Comparison of ENCODE assay signal across 8 cellular contexts in genomic region chr12:122067966-122068365, GRCh38. TPM values are rescaled to one million over a fixed set of nuclear protein-coding genes. Genes with fewer than 3 reads are reported as not detected.
A peak's percentile ranks its signal among the peaks of the same experiment; 100 is the strongest.
DNase-seq lines count a peak whose midpoint lies in the region; ATAC-seq and TF ChIP-seq lines count a peak whose summit lies in the region.

No MANE protein-coding gene starts in this region.

- no peak for DNase-seq in CD14-positive monocyte (ENCODE audit: low spot score)
- peak; percentile 83 for DNase-seq in GM19240 (ENCODE audit: insufficient read length, low spot score)
- DNase-seq in activated T-cell treated with anti-CD3 and anti-CD28 coated beads, Interleukin-2, amount 50 U/mL, for 72 hours = peak; percentile 43 to 48
- DNase-seq in DMS153 (lab: John Stamatoyannopoulos, UW) = no peak
- DNase-seq in inferior parietal cortex (ENCODE audit: extremely low spot score) = no peak

- H3K27me3 ChIP-seq in muscle layer of colon (ENCODE audit: control insufficient read depth in 1 of 2, insufficient read depth in 2 of 2, low read length in 2 of 2) = no peaks in the 10 kb centered on the region

- H3K36me3 Mint-ChIP-seq in CD14-positive monocyte = no peaks in the 10 kb centered on the region
- H3K36me3 Mint-ChIP-seq in activated T-cell treated with anti-CD3 and anti-CD28 coated beads, Interleukin-2, amount 50 U/mL, for 72 hours (ENCODE audit: insufficient read depth in 2 of 2) = no peaks in the 10 kb centered on the region

- peak; percentile 95 for ATAC-seq in HG03354 (IDR thresholded peaks at IDR 0.05; ENCODE audit: poor library complexity, severe bottlenecking, unreplicated experiment)
- ATAC-seq in activated T-cell treated with anti-CD3 and anti-CD28 coated beads, Interleukin-2, amount 50 U/mL, for 72 hours (replicated peaks in 1 of 2) = peak; percentile 65 to 77
- ATAC-seq in HG03342 (IDR thresholded peaks at IDR 0.05; ENCODE audit: unreplicated experiment) = no peak

- TF ChIP-seq CTCF in CD14-positive monocyte (IDR thresholded peaks at IDR 0.05) = no peak

- no peak overlapping the region for H3K9ac ChIP-seq in muscle layer of colon (ENCODE audit: low read length)

- peak overlapping the region; percentile 83 for H3K27ac ChIP-seq in muscle layer of colon (ENCODE audit: low read depth, low read length)

- peaks cover 4% of the 10 kb centered on the region for H3K36me3 ChIP-seq in muscle layer of colon (ENCODE audit: insufficient read depth, low read length)

- peaks cover 1 to 9% (median 5%) of the 10 kb centered on the region in 3 donors for H3K27me3 Mint-ChIP-seq in CD14-positive monocyte (ENCODE audit: low read depth in 3 of 3)
- peaks cover 7% of the 10 kb centered on the region for H3K27me3 Mint-ChIP-seq in activated T-cell treated with anti-CD3 and anti-CD28 coated beads, Interleukin-2, amount 50 U/mL, for 72 hours (ENCODE audit: low read depth)

- H3K4me1 Mint-ChIP-seq in CD14-positive monocyte = peaks cover 32% of the 10 kb centered on the region
- H3K4me1 Mint-ChIP-seq in activated T-cell treated with anti-CD3 and anti-CD28 coated beads, Interleukin-2, amount 50 U/mL, for 72 hours (ENCODE audit: low read depth) = peaks cover 21% of the 10 kb centered on the region

- peak overlapping the region in 2 of 7 donors; percentile 13 to 69 for H3K27ac Mint-ChIP-seq in CD14-positive monocyte
- H3K27ac Mint-ChIP-seq in activated T-cell treated with anti-CD3 and anti-CD28 coated beads, Interleukin-2, amount 50 U/mL, for 72 hours = no peak overlapping the region

- peaks cover 70% of the 10 kb centered on the region for H3K4me1 ChIP-seq in muscle layer of colon (ENCODE audit: insufficient read depth, low read length)

- no peaks in the 10 kb centered on the region for H3K9me3 ChIP-seq in muscle layer of colon (ENCODE audit: low read length)

- H3K4me3 Mint-ChIP-seq in CD14-positive monocyte = peak overlapping the region; percentile 20 to 50
- H3K4me3 Mint-ChIP-seq in activated T-cell treated with anti-CD3 and anti-CD28 coated beads, Interleukin-2, amount 50 U/mL, for 72 hours = peak overlapping the region; percentile 68 to 79

- H3K4me3 ChIP-seq in muscle layer of colon (ENCODE audit: low read depth in 1 of 2, low read length in 2 of 2) = peak overlapping the region in 1 of 2 donors; percentile 5

- peaks cover 0 to 2% (median 0%) of the 10 kb centered on the region in 7 donors for H3K9me3 Mint-ChIP-seq in CD14-positive monocyte
- H3K9me3 Mint-ChIP-seq in activated T-cell treated with anti-CD3 and anti-CD28 coated beads, Interleukin-2, amount 50 U/mL, for 72 hours = no peaks in the 10 kb centered on the region

- intact Hi-C loops in CD14-positive monocyte (cut with micrococcal nuclease) = no loop called here

RNA-seq across cellular contexts. Expression of gene MLXIP, which starts 10.6 kb away (rescaled TPM):
- 1 to 10 TPM; 4.5 to 4.6 TPM for polyA plus RNA-seq in CD14-positive monocyte
- total RNA-seq in activated T-cell treated with anti-CD3 and anti-CD28 coated beads, Interleukin-2, amount 50 U/mL, for 72 hours = 10 to 100 TPM; 17.1 to 17.5 TPM

RNA-seq across cellular contexts. Expression of gene BCL7A, which starts 46.3 kb away (rescaled TPM):
- under 1 TPM; 0.34 to 0.79 TPM for polyA plus RNA-seq in CD14-positive monocyte
- total RNA-seq in activated T-cell treated with anti-CD3 and anti-CD28 coated beads, Interleukin-2, amount 50 U/mL, for 72 hours = 10 to 100 TPM in 1 of 2 donors, 1 to 10 TPM in 1; 6.4 to 12.2 TPM

Comparison
In these comparisons a context has a peak if more than half of its experiments do, and no peak if none do; other contexts are left out.
1. DNase-seq: peak in GM19240 (single experiment) and activated T-cell treated with anti-CD3 and anti-CD28 coated beads, Interleukin-2, amount 50 U/mL, for 72 hours (2 of 2); none in CD14-positive monocyte (single experiment), DMS153 (single experiment) and inferior parietal cortex (single experiment).